ENCODE assay signal across 1 cellular context in the genomic region with DNA sequence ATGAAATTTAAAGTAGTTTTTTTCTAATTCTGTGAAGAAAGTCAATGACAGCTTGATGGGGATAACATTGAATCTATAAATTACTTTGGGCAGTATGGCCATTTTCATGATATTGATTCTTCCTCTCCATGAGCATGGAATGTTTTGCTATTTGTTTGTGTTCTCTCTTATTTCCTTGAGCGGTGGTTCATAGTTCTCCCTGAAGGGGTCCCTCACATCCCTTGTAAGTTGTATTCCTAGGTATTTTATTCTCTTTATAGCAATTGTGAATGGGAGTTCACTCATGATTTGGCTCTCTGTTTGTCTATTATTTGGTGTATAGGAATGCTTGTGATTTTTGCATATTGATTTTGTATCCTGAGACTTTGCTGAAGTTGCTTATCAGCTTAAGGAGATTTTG. TPM values are rescaled to one million over a fixed set of nuclear protein-coding genes. Genes with fewer than 3 reads are reported as not detected.
"Had no signal": no experiment of that assay in that cellular context is flagged by ENCODE, and none has a peak within 500 bp of the region (broad histone marks: within the 10 kb centered on the region; RNA-seq: fewer than 3 reads in every experiment).

No MANE protein-coding gene starts in this region.

RNA-seq across cellular contexts. Expression of a gene that starts 56.4 kb away (rescaled TPM):
- total RNA-seq: MCF 10A had no signal
